22 cellular contexts compared by ENCODE assay signal in the genomic region with DNA sequence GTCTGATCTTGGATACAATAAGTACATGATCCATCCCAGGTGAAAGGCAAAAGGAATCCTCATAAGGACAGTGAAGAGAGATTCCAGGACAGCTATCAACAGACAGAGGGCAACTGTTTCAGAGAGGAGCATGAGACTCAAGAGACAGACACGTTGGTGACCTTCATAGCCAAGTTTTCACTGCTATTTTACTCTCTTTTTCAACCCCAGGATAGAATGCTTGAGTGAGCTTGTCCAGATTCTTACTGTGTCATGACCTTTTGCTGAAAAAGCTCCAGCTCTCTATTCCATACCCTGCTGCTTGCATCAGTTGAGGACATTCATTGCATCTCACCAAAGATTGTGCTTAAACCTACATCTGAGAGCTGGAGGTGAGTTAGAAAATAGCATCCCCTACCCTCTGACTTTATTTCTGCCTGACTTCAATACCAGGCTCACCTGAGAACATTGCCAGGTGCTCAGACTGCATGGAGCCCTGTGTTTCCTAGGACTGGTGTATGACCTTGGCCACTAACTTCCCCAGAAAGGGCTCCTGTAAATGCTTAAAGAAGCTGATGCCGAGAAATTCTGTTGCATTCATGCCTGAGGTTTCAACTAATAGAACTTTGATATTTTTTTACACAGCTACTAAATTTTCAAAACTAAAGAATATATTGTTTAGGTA.
DNase-seq lines count a peak whose midpoint lies in the region; FAIRE-seq and TF ChIP-seq lines count a peak whose summit lies in the region.
"Had no signal": no experiment of that assay in that cellular context is flagged by ENCODE, and none has a peak within 500 bp of the region (broad histone marks: within the 10 kb centered on the region; RNA-seq: fewer than 3 reads in every experiment).

No MANE protein-coding gene starts in this region.

- no TSS peak for BruUV-seq in Caco-2 (replicated peaks; lab: Mats Ljungman, UMichigan)

- peaks cover 52% of the 10 kb centered on the region for H3K36me3 Mint-ChIP-seq in Caco-2 (ENCODE audit: insufficient read depth, unreplicated experiment)
- H3K36me3 Mint-ChIP-seq in progenitor cell of endocrine pancreas (ENCODE audit: insufficient read depth) = no peaks in the 10 kb centered on the region

- H3K27me3 Mint-ChIP-seq in Caco-2 (ENCODE audit: insufficient read depth, unreplicated experiment) = no peaks in the 10 kb centered on the region
- no peaks in the 10 kb centered on the region for H3K27me3 Mint-ChIP-seq in progenitor cell of endocrine pancreas

- no peaks in the 10 kb centered on the region for H3K79me1 ChIP-seq in mesendoderm (ENCODE audit: low read length)

- no peaks in the 10 kb centered on the region for H3K79me2 ChIP-seq in mesendoderm (ENCODE audit: control insufficient read depth, insufficient read depth, low read length)

- H3K4me3 ChIP-seq in Caco-2 (ENCODE audit: low read depth, low read length) (no peak overlapping the region), fibroblast of the aortic adventitia (ENCODE audit: low read depth, low read length) (no peak overlapping the region), lower leg skin (ENCODE audit: low read depth, poor library complexity, severe bottlenecking) (no peak overlapping the region), mesendoderm (ENCODE audit: low read length) (no peak overlapping the region)
- H3K4me3 ChIP-seq: upper lobe of left lung had no signal

- peaks cover 9% of the 10 kb centered on the region for H3K9me3 ChIP-seq in Caco-2
- H3K9me3 ChIP-seq: upper lobe of left lung had no signal

- TF ChIP-seq CTCF in Caco-2 (IDR thresholded peaks at IDR 0.05; ENCODE audit: insufficient read depth in 1 of 2, low read depth in 1 of 2, low read length in 1 of 2, severe bottlenecking in 1 of 2, unreplicated experiment in 1 of 2) (no peak), fibroblast of the aortic adventitia (IDR thresholded peaks at IDR 0.05; ENCODE audit: insufficient read depth, low read length) (no peak), progenitor cell of endocrine pancreas (IDR thresholded peaks at IDR 0.05; ENCODE audit: unreplicated experiment) (no peak), lower leg skin (IDR thresholded peaks at IDR 0.05) (no peak)

- H3K4me2 ChIP-seq in mesendoderm (ENCODE audit: low read length) = no peak overlapping the region

- H3K4ac ChIP-seq in mesendoderm (ENCODE audit: low read depth, low read length) = no peak overlapping the region

- H3K4me1 ChIP-seq in Caco-2 (peaks cover 78% of the 10 kb centered on the region), mesendoderm (ENCODE audit: control insufficient read depth, low read depth, low read length) (no peaks in the 10 kb centered on the region)

- no peak overlapping the region for H4K5ac ChIP-seq in mesendoderm (ENCODE audit: low read length)

- H3K4me1 Mint-ChIP-seq in Caco-2 (ENCODE audit: low read depth, unreplicated experiment) = peaks cover 63% of the 10 kb centered on the region
- peaks cover 7% of the 10 kb centered on the region for H3K4me1 Mint-ChIP-seq in progenitor cell of endocrine pancreas (ENCODE audit: low read depth)

- no peak overlapping the region for H2BK15ac ChIP-seq in mesendoderm (replicated peaks; ENCODE audit: low read depth)

- no peak overlapping the region for H3K27ac ChIP-seq in mesendoderm (ENCODE audit: low read depth, low read length)
- H3K27ac ChIP-seq: C4-2B, upper lobe of left lung had no signal

- POLR2A ChIA-PET in Caco-2 (lab: Charles Lee) = interaction anchor here (0.5 kb wide), 1 partner anchor 474 kb away, joined by 3 read pairs; no protein-coding TSS in a partner anchor

- no peak overlapping the region for H3K18ac ChIP-seq in mesendoderm (ENCODE audit: low read length)

- no peak overlapping the region for H3K23ac ChIP-seq in mesendoderm (ENCODE audit: low read length)

- H3K27me3 ChIP-seq in Caco-2 (replicated peaks; ENCODE audit: control insufficient read depth, insufficient read depth, low read length) (no peaks in the 10 kb centered on the region), mesendoderm (ENCODE audit: insufficient read depth, low read length, poor library complexity) (no peaks in the 10 kb centered on the region)
- H3K27me3 ChIP-seq: upper lobe of left lung had no signal

- no peak for TF ChIP-seq POLR2A in lower leg skin (IDR thresholded peaks at IDR 0.05)

- DNase-seq in Caco-2 (no peak), RCC 7860 (ENCODE audit: low spot score) (peak; percentile 27), fibroblast of the aortic adventitia (ENCODE audit: low read depth) (peak; percentile 45), progenitor cell of endocrine pancreas (ENCODE audit: low spot score, unreplicated experiment) (no peak), lower leg skin (ENCODE audit: low spot score in 2 of 2) (no peak), NCI-H69 (lab: John Stamatoyannopoulos, UW) (no peak), mesendoderm (no peak), SK-N-DZ (ENCODE audit: low spot score) (no peak)
- DNase-seq: activated CD8-positive, alpha-beta T cell treated with anti-CD3 and anti-CD28 coated beads, Interleukin-2, amount 10 ng/mL, durations not matched to agents 7 days and 5 days; activated gamma-delta T cell treated with Interleukin-2 at 50 U/mL for 16 hours; hippocampal formation; NCI-H1417; NCI-H2107; NCI-H510A; retina; RPMI8226; upper lobe of left lung had no signal

- no peak overlapping the region for H3K9ac ChIP-seq in mesendoderm (ENCODE audit: low read length)

- no peak overlapping the region for H4K8ac ChIP-seq in mesendoderm (ENCODE audit: low read depth, low read length)

- no peak overlapping the region for H2BK5ac ChIP-seq in mesendoderm (ENCODE audit: low read length)

- intact Hi-C loops in Caco-2 (cut with micrococcal nuclease; ENCODE audit: unreplicated experiment) (no loop called here), lower leg skin (cut with DNase I; ENCODE audit: low total_unique reads) (no loop called here)

- peaks cover 25% of the 10 kb centered on the region for H3K9me3 Mint-ChIP-seq in Caco-2 (ENCODE audit: unreplicated experiment)
- no peaks in the 10 kb centered on the region for H3K9me3 Mint-ChIP-seq in progenitor cell of endocrine pancreas (ENCODE audit: low read depth)
- H3K9me3 Mint-ChIP-seq: stimulated activated naive CD8-positive, alpha-beta T cell treated with anti-CD3 and anti-CD28 coated beads, Interleukin-15, Interleukin-2, amounts not matched to agents 100 ng/mL and 50 ng/mL, for 24 hours had no signal

- no peak overlapping the region for H3K56ac ChIP-seq in mesendoderm (ENCODE audit: low read length)

- no peak overlapping the region for H2AK5ac ChIP-seq in mesendoderm (ENCODE audit: low read length)

- no peaks in the 10 kb centered on the region; the same call in 1 of the 2 replicates for H3K36me3 ChIP-seq in Caco-2 (ENCODE audit: control insufficient read depth, insufficient read depth, low read length)
- H3K36me3 ChIP-seq in mesendoderm (ENCODE audit: control insufficient read depth, insufficient read depth, low read length) = no peaks in the 10 kb centered on the region
- H3K36me3 ChIP-seq: upper lobe of left lung had no signal

- H3K4me3 Mint-ChIP-seq in Caco-2 (ENCODE audit: unreplicated experiment) = no peak overlapping the region
- H3K4me3 Mint-ChIP-seq in progenitor cell of endocrine pancreas (ENCODE audit: low read depth) = no peak overlapping the region
- H3K4me3 Mint-ChIP-seq: activated CD8-positive, alpha-beta T cell treated with anti-CD3 and anti-CD28 coated beads, Interleukin-2, amount 10 ng/mL, durations not matched to agents 7 days and 5 days; stimulated activated naive CD8-positive, alpha-beta T cell treated with anti-CD3 and anti-CD28 coated beads, Interleukin-15, Interleukin-2, amounts not matched to agents 100 ng/mL and 50 ng/mL, for 24 hours had no signal

- peak; percentile 15 for FAIRE-seq in RCC 7860 (lab: Jason Lieb, UNC)
- FAIRE-seq: frontal cortex, H1, islet of Langerhans had no signal

- CTCF ChIA-PET in Caco-2 (lab: Charles Lee) = no interaction called here

- no peak overlapping the region for H2BK120ac ChIP-seq in mesendoderm (ENCODE audit: low read depth, low read length)

- H3K27ac Mint-ChIP-seq in Caco-2 (ENCODE audit: unreplicated experiment) (peak overlapping the region; percentile 92), progenitor cell of endocrine pancreas (peak overlapping the region; percentile 69)
- H3K27ac Mint-ChIP-seq: activated CD8-positive, alpha-beta T cell treated with anti-CD3 and anti-CD28 coated beads, Interleukin-2, amount 10 ng/mL, durations not matched to agents 7 days and 5 days; stimulated activated naive CD8-positive, alpha-beta T cell treated with anti-CD3 and anti-CD28 coated beads, Interleukin-15, Interleukin-2, amounts not matched to agents 100 ng/mL and 50 ng/mL, for 24 hours had no signal

- WGBS in lower leg skin, 2 donors = 67 to 69% methylated on average over 2 of the region's 2 CpGs
- WGBS in mesendoderm (ENCODE audit: extremely low coverage, insufficient coverage, low lambda C conversion rate) = no CpG with 5 or more reads among the region's 2 CpGs

Comparison
In these comparisons a context has a peak if more than half of its experiments do, and no peak if none do; other contexts are left out.
1. DNase-seq: peak in RCC 7860 (single experiment) and fibroblast of the aortic adventitia (single experiment); none in Caco-2 (0 of 2), progenitor cell of endocrine pancreas (single experiment), lower leg skin (0 of 2), NCI-H69 (single experiment), mesendoderm (single experiment) and SK-N-DZ (single experiment).